In the genomic region with DNA sequence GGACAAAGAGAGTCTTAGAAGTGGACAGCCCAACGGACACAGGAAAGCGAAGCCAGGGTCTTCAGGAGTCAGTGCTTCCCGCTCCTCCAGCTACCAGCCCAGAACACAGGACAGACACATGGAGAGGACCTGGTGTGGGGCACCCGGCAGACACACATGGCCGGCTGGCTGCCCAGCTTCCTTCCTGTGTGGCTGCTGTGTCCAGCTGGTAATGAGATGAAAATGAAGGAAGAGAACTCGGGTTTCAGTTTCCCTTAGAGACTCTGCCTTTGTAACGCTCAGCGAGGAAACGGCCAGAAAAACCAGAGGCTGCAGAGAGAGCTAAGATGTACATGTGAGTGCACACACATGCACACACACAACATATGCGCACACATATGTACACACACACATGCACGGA, we compare ENCODE assay signal across 1 cellular context.
TF ChIP-seq lines count a peak whose summit lies in the region.

No MANE protein-coding gene starts in this region.

TF ChIP-seq in SK-N-SH, 30 proteins besides CTCF, POLR2A, EP300 and RAD21 (continued from another document):
- no peak for TF ChIP-seq YY1 (IDR thresholded peaks at IDR 0.05; ENCODE audit: low read depth)
TF ChIP-seq in SK-N-SH: peak in this region for 0.
